In the genomic region with DNA sequence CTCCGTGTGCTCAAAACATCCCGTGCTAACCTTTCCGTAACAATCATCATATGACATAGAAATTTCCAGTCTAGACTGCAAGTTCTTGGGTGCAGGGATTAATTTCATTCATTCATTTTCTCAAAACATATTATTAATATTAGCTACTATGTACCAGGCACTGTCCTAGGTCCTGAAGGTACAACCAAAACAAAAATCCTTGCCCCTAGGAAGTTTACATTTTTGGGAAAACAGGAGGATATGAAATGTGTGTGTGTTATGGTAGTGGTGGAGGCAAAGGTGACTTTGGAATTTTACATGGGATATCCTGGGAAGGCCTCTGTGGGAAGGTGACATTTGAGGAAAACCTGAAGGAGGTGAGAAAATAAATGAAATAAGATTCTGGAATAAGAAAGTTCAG, we compare ENCODE assay signal across 9 cellular contexts.
"Had no signal": no experiment of that assay in that cellular context is flagged by ENCODE, and none has a peak within 500 bp of the region (broad histone marks: within the 10 kb centered on the region; RNA-seq: fewer than 3 reads in every experiment).

No MANE protein-coding gene starts in this region.

- FAIRE-seq: HepG2, HTR-8/SVneo, K562 had no signal

- H3K4me2 ChIP-seq: KMS-11 had no signal

- H3K4me3 Mint-ChIP-seq: IgD-negative memory B cell had no signal

- H3K36me3 Mint-ChIP-seq: IgD-negative memory B cell had no signal

- H3K27ac ChIP-seq: HL-60, KMS-11 had no signal

- H3K4me3 ChIP-seq: K562 had no signal

- H3K27ac Mint-ChIP-seq: IgD-negative memory B cell had no signal

- H3K4me1 Mint-ChIP-seq: IgD-negative memory B cell had no signal

- H3K27me3 Mint-ChIP-seq: IgD-negative memory B cell had no signal

- DNase-seq: IMR-90, KBM-7, KG1 had no signal

- ATAC-seq: HepG2, K562 had no signal
